In genomic region chrX:115988825-115989224, GRCh38 we compare ENCODE assay signal across 14 cellular contexts.
A peak's percentile ranks its signal among the peaks of the same experiment; 100 is the strongest.
DNase-seq lines count a peak whose midpoint lies in the region; ATAC-seq, FAIRE-seq and TF ChIP-seq lines count a peak whose summit lies in the region.
"Had no signal": no experiment of that assay in that cellular context is flagged by ENCODE, and none has a peak within 500 bp of the region (broad histone marks: within the 10 kb centered on the region; RNA-seq: fewer than 3 reads in every experiment).

No MANE protein-coding gene starts in this region.

- RAD21 ChIA-PET in GM12878 (lab: Charles Lee; ENCODE audit: unreplicated experiment) = interaction anchor here (0.5 to 4.8 kb wide), 13 partner anchors 9 to 216 kb away, joined by 3 to 27 read pairs (median 3); no protein-coding TSS in a partner anchor

- no peak overlapping the region for H3K4me3 ChIP-seq in GM12878
- H3K4me3 ChIP-seq in esophagus squamous epithelium = no peak overlapping the region
- H3K4me3 ChIP-seq: ovary had no signal

- POLR2A ChIA-PET in GM12878 (lab: Charles Lee) = interaction anchor here (0.5 kb wide), 1 partner anchor 18 kb away, joined by 3 read pairs; no protein-coding TSS in a partner anchor
- POLR2A ChIA-PET in activated CD4-positive, alpha-beta T cell treated with anti-CD3 and anti-CD28 coated beads for 36 hours (lab: Charles Lee) = no interaction called here

- no peak for TF ChIP-seq EP300 in GM12878 (IDR thresholded peaks at IDR 0.05; ENCODE audit: borderline replicate concordance in 1 of 2, control insufficient read depth in 1 of 2, low read depth in 2 of 2, low read length in 2 of 2)

- FAIRE-seq in GM12878 (lab: Jason Lieb, UNC) = no peak
- FAIRE-seq: keratinocyte had no signal

- no peaks in the 10 kb centered on the region for H3K4me1 ChIP-seq in GM12878 (ENCODE audit: control insufficient read depth, insufficient read depth, low read length)
- no peaks in the 10 kb centered on the region for H3K4me1 ChIP-seq in esophagus squamous epithelium

- H3K36me3 ChIP-seq in GM12878 (ENCODE audit: control insufficient read depth in 2 of 2, insufficient read depth in 2 of 2, low read length in 1 of 2) (no peaks in the 10 kb centered on the region), esophagus squamous epithelium (no peaks in the 10 kb centered on the region)
- H3K36me3 ChIP-seq: ovary had no signal

- peak; percentile 68 for TF ChIP-seq RAD21 in GM12878 (IDR thresholded peaks at IDR 0.05; ENCODE audit: insufficient read depth, low read depth, low read length)

- no peaks in the 10 kb centered on the region for H4K20me1 ChIP-seq in GM12878 (ENCODE audit: control insufficient read depth, insufficient read depth)

- intact Hi-C loops in GM12878 (cut with micrococcal nuclease; ENCODE audit: unreplicated experiment) (loop anchor here (2.0 kb wide), 1 partner anchor 210 kb away; no protein-coding TSS in a partner anchor), esophagus squamous epithelium (cut with DNase I) (no loop called here)
- intact Hi-C loops in activated CD4-positive, alpha-beta T cell treated with anti-CD3 and anti-CD28 coated beads for 36 hours (cut with DNase I, micrococcal nuclease) = no loop called here

- H3K9me3 ChIP-seq in GM12878 (replicated peaks; ENCODE audit: control insufficient read depth, insufficient read depth, low read length) (no peaks in the 10 kb centered on the region), esophagus squamous epithelium (no peaks in the 10 kb centered on the region)
- H3K9me3 ChIP-seq: ovary had no signal

- SMC1A ChIA-PET in GM12878 (lab: Charles Lee; ENCODE audit: uncharacterized antibody, unreplicated experiment) = interaction anchor here (0.8 to 6.7 kb wide), 16 partner anchors 9 to 971 kb away, joined by 3 to 46 read pairs (median 5); no protein-coding TSS in a partner anchor

- 2% methylated on average over 3 of the region's 3 CpGs for WGBS in GM12878 (ENCODE audit: insufficient coverage, insufficient replicate concordance, low lambda C conversion rate, missing lambda C conversion rate)
- 11 to 13% methylated on average over 3 of the region's 3 CpGs for WGBS in esophagus squamous epithelium, 2 donors

- no TSS peak for BruUV-seq in GM12878 (replicated peaks; lab: Mats Ljungman, UMichigan)

- no peak overlapping the region for H3K4me2 ChIP-seq in GM12878 (ENCODE audit: control insufficient read depth, insufficient read depth)

- H3K9ac ChIP-seq in GM12878 (ENCODE audit: control insufficient read depth, insufficient read depth, low read length) = no peak overlapping the region

- H3K27me3 Mint-ChIP-seq in osteocyte (ENCODE audit: unreplicated experiment) = no peaks in the 10 kb centered on the region
- H3K27me3 Mint-ChIP-seq in activated CD4-positive, alpha-beta T cell treated with anti-CD3 and anti-CD28 coated beads for 36 hours = no peaks in the 10 kb centered on the region

- no peak overlapping the region for H3K4me3 Mint-ChIP-seq in osteocyte (ENCODE audit: unreplicated experiment)
- H3K4me3 Mint-ChIP-seq in activated CD4-positive, alpha-beta T cell treated with anti-CD3 and anti-CD28 coated beads for 36 hours = no peak overlapping the region

- TF ChIP-seq CTCF in GM12878 (IDR thresholded peaks at IDR 0.05 in 2 of 3, conservative IDR thresholded peaks at IDR 0.05 in 1 of 3; ENCODE audit: control insufficient read depth in 2 of 3, extremely low read depth in 1 of 3, insufficient read depth in 1 of 3, low read depth in 3 of 3, low read length in 3 of 3) (peak in 2 of 3 experiments; percentile 27 to 34; a peak in 3 of 6 replicates), osteocyte (IDR thresholded peaks at IDR 0.05) (peak; percentile 18), esophagus squamous epithelium (IDR thresholded peaks at IDR 0.05) (no peak)

- DNase-seq in NCI-H146 (lab: John Stamatoyannopoulos, UW) = peak; percentile 2
- no peak for DNase-seq in NCI-H146 treated with DMSO at 0.1 percent for 48 hours (lab: John Stamatoyannopoulos, UW; ENCODE audit: unreplicated experiment)
- DNase-seq in Kasumi-1 (lab: John Stamatoyannopoulos, UW) = peak; percentile 10 to 33
- no peak for DNase-seq in GM12878 (ENCODE audit: low read depth, low spot score)
- no peak for DNase-seq in osteocyte (ENCODE audit: extremely low spot score, unreplicated experiment)
- DNase-seq in esophagus squamous epithelium (lab: John Stamatoyannopoulos, UW) = no peak
- no peak for DNase-seq in activated CD4-positive, alpha-beta T cell treated with anti-CD3 and anti-CD28 coated beads for 36 hours
- DNase-seq: activated CD8-positive, alpha-beta memory T cell treated with anti-CD3 and anti-CD28 coated beads, Interleukin-2, amount 50 U/mL, for 4 hours; NCI-H510A; ovary; T-helper 9 cell had no signal

- H3K36me3 Mint-ChIP-seq in osteocyte (ENCODE audit: unreplicated experiment) = no peaks in the 10 kb centered on the region
- H3K36me3 Mint-ChIP-seq in activated CD4-positive, alpha-beta T cell treated with anti-CD3 and anti-CD28 coated beads for 36 hours (ENCODE audit: low read depth) = no peaks in the 10 kb centered on the region

- H3K4me1 Mint-ChIP-seq in osteocyte (ENCODE audit: unreplicated experiment) = no peaks in the 10 kb centered on the region
- no peaks in the 10 kb centered on the region for H3K4me1 Mint-ChIP-seq in activated CD4-positive, alpha-beta T cell treated with anti-CD3 and anti-CD28 coated beads for 36 hours

- in situ Hi-C loops in GM12878 (cut with MboI) = loop anchor here (10.0 kb wide), 1 partner anchor 206 kb away; no protein-coding TSS in a partner anchor

- H3K27ac Mint-ChIP-seq in osteocyte (ENCODE audit: unreplicated experiment) = no peak overlapping the region
- no peak overlapping the region for H3K27ac Mint-ChIP-seq in activated CD4-positive, alpha-beta T cell treated with anti-CD3 and anti-CD28 coated beads for 36 hours

- no peak for TF ChIP-seq POLR2A in GM12878 (IDR thresholded peaks at IDR 0.05; ENCODE audit: low read depth, low read length)
- no peak for TF ChIP-seq POLR2A in esophagus squamous epithelium (IDR thresholded peaks at IDR 0.05)

- H3K27me3 ChIP-seq in GM12878 (replicated peaks in 1 of 2; ENCODE audit: control insufficient read depth in 2 of 2, insufficient read depth in 2 of 2, low read length in 1 of 2) (no peaks in the 10 kb centered on the region), esophagus squamous epithelium (no peaks in the 10 kb centered on the region)
- H3K27me3 ChIP-seq: ovary had no signal

- no peak overlapping the region for H2AFZ ChIP-seq in GM12878 (ENCODE audit: control insufficient read depth, low read depth, low read length)

- ATAC-seq in GM12878 (0 out of 3 replicates have a peak, but pooled peaks have one; percentile 27), HG03520 (IDR thresholded peaks at IDR 0.05; ENCODE audit: unreplicated experiment) (no peak)
- no peak for ATAC-seq in activated CD4-positive, alpha-beta T cell treated with anti-CD3 and anti-CD28 coated beads for 36 hours

- peaks cover 13% of the 10 kb centered on the region for H3K9me3 Mint-ChIP-seq in osteocyte (ENCODE audit: unreplicated experiment)
- H3K9me3 Mint-ChIP-seq in activated CD4-positive, alpha-beta T cell treated with anti-CD3 and anti-CD28 coated beads for 36 hours (ENCODE audit: low read depth) = no peaks in the 10 kb centered on the region

- H3K79me2 ChIP-seq in GM12878 (ENCODE audit: control insufficient read depth, insufficient read depth, low read length) = no peaks in the 10 kb centered on the region

- H3K27ac ChIP-seq in GM12878 (ENCODE audit: control insufficient read depth, insufficient read depth) (no peak overlapping the region), esophagus squamous epithelium (no peak overlapping the region)
- H3K27ac ChIP-seq: epithelial cell of prostate, ovary had no signal

- CTCF ChIA-PET in GM12878 (lab: Yijun Ruan, JAX) = interaction anchor here (0.6 to 3.7 kb wide), 18 partner anchors 12 to 973 kb away, joined by 3 to 23 read pairs (median 5); no protein-coding TSS in a partner anchor
- CTCF ChIA-PET in activated CD4-positive, alpha-beta T cell treated with anti-CD3 and anti-CD28 coated beads for 36 hours (lab: Charles Lee) = no interaction called here

TF ChIP-seq in GM12878, 131 proteins besides CTCF, POLR2A, EP300 and RAD21:
- TF ChIP-seq ELK1 (IDR thresholded peaks at IDR 0.05; ENCODE audit: low read depth, low read length) (no peak), SMC3 (IDR thresholded peaks at IDR 0.05; ENCODE audit: borderline replicate concordance, low read length) (peak; percentile 36; the same call in 1 of the 2 replicates)
TF ChIP-seq in GM12878: peak in this region for 1.

Comparison
In these comparisons a context has a peak if more than half of its experiments do, and no peak if none do; other contexts are left out.
1. DNase-seq: peak in NCI-H146 (single experiment) and Kasumi-1 (2 of 2); none in NCI-H146 treated with DMSO at 0.1 percent for 48 hours (single experiment), GM12878 (single experiment), osteocyte (single experiment), esophagus squamous epithelium (single experiment) and activated CD4-positive, alpha-beta T cell treated with anti-CD3 and anti-CD28 coated beads for 36 hours (single experiment).
2. CTCF ChIP-seq: peak in GM12878 (2 of 3) and osteocyte (single experiment); none in esophagus squamous epithelium (0 of 6).